In the genomic region with DNA sequence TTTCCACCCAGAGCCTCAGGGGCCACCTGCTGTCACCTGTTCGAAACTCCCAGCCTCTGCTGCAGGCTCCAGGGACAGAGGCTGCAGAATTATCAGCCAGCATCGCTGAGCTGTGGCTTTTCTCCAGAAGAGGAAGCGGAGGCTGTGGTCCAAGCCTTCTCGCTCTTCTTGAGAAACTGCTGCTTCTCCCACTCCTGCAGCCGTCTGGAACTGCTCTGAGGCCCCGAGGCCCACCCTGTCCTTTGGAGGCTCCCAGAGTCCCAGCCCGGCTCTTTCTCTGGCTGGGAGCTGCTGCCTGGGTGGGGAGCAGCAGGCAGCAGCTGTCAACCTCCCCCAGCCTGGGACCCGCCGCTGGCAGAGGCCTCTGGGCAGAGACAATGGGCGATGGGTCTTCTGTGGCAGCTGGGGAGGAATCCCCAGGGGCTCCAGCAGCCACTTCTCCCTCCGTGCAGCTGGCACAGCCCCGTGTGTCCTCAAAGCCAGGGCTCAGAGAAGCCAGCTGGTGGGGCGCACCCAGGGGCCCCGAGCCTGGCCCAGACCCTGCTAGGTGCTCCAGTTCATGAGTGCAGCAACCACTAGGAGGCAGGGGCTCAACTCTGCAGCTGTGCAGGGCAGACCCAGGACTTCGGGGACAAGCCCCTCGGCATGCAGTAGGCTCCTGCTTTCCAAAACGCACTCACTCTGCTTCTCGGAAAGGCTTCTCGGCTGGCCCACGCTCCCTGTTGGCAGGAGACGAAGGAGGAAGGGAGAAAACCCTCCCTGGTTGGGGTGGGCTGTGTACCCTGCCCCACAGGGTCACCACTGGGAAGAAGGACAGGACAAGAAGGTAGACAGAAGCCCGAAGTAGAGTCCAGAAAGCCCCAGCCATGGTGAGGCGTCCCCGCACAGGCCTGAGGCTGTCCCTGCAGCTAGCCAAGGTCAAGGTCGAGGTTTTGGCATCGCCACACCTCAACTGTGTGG, we compare ENCODE assay signal across 8 cellular contexts. TPM values are rescaled to one million over a fixed set of nuclear protein-coding genes. Genes with fewer than 3 reads are reported as not detected.
DNase-seq lines count a peak whose midpoint lies in the region; ATAC-seq and TF ChIP-seq lines count a peak whose summit lies in the region.

No MANE protein-coding gene starts in this region.

- H3K4me3 ChIP-seq in Loucy (ENCODE audit: low read length, poor library complexity, severe bottlenecking): no peak overlapping the region
- no peak overlapping the region for H3K4me3 ChIP-seq in hepatocyte
- no peak overlapping the region for H3K4me3 ChIP-seq in ovary
- H3K4me3 ChIP-seq in HAP-1: no peak overlapping the region

- peak; percentile 70 for ATAC-seq in GM18909 (IDR thresholded peaks at IDR 0.05; ENCODE audit: poor library complexity, unreplicated experiment)
- ATAC-seq in HG03565 (IDR thresholded peaks at IDR 0.05; ENCODE audit: unreplicated experiment): no peak

- H3K9ac ChIP-seq in Loucy (ENCODE audit: low read depth, low read length, poor library complexity, severe bottlenecking): no peak overlapping the region

- H3K79me2 ChIP-seq in Loucy (ENCODE audit: insufficient read depth, low read length): no peaks in the 10 kb centered on the region
- H3K79me2 ChIP-seq in hepatocyte: no peaks in the 10 kb centered on the region

- no peaks in the 10 kb centered on the region for H4K20me1 ChIP-seq in Loucy (ENCODE audit: insufficient read depth, low read length, poor library complexity, severe bottlenecking)
- no peaks in the 10 kb centered on the region for H4K20me1 ChIP-seq in hepatocyte (ENCODE audit: insufficient read depth, poor library complexity, severe bottlenecking)

- intact Hi-C loops in ovary (cut with DNase I): no loop called here

- H3K27me3 ChIP-seq in Loucy (ENCODE audit: insufficient read depth, low read length, poor library complexity, severe bottlenecking) (no peaks in the 10 kb centered on the region), hepatocyte (no peaks in the 10 kb centered on the region), ovary (no peaks in the 10 kb centered on the region), HAP-1 (ENCODE audit: low read depth) (no peaks in the 10 kb centered on the region)

- DNase-seq in UCSD-AML1 (lab: John Stamatoyannopoulos, UW; ENCODE audit: unreplicated experiment): peak; percentile 70
- no peak for DNase-seq in hepatocyte (ENCODE audit: low spot score)
- DNase-seq in ovary: no peak
- DNase-seq in HAP-1 (ENCODE audit: low spot score in 2 of 2): no peak
- DNase-seq in NCI-H510A (lab: John Stamatoyannopoulos, UW): no peak

- H3K9me3 ChIP-seq in Loucy (ENCODE audit: insufficient read depth, low read depth, low read length) (no peaks in the 10 kb centered on the region), hepatocyte (ENCODE audit: low read depth) (no peaks in the 10 kb centered on the region), ovary (no peaks in the 10 kb centered on the region), HAP-1 (no peaks in the 10 kb centered on the region)

- H3F3A ChIP-seq in Loucy (ENCODE audit: low read depth): no peaks in the 10 kb centered on the region

- H3K9me2 ChIP-seq in Loucy (replicated peaks; ENCODE audit: low read depth, low read length) (no peaks in the 10 kb centered on the region), hepatocyte (replicated peaks; ENCODE audit: insufficient read depth) (no peaks in the 10 kb centered on the region)

- peak; percentile 44 for TF ChIP-seq CTCF in Loucy (conservative IDR thresholded peaks at IDR 0.05; ENCODE audit: low read length)
- peak; percentile 6 for TF ChIP-seq CTCF in hepatocyte (IDR thresholded peaks at IDR 0.05; ENCODE audit: poor library complexity)
- TF ChIP-seq CTCF in ovary (IDR thresholded peaks at IDR 0.05): no peak

- H2AFZ ChIP-seq in Loucy (ENCODE audit: low read length) (no peak overlapping the region), hepatocyte (no peak overlapping the region)

- H3K4me1 ChIP-seq in Loucy (ENCODE audit: insufficient read depth, low read length, poor library complexity, severe bottlenecking) (no peaks in the 10 kb centered on the region), hepatocyte (ENCODE audit: insufficient read depth) (peaks cover 8% of the 10 kb centered on the region), ovary (ENCODE audit: insufficient read depth) (peaks cover 8% of the 10 kb centered on the region), HAP-1 (peaks cover 15% of the 10 kb centered on the region)

- no peak for TF ChIP-seq EP300 in ovary (IDR thresholded peaks at IDR 0.05)

- no peak overlapping the region for H3K27ac ChIP-seq in hepatocyte
- H3K27ac ChIP-seq in ovary: no peak overlapping the region

- no peak overlapping the region for H3K4me2 ChIP-seq in Loucy (ENCODE audit: low read depth, low read length, poor library complexity, severe bottlenecking)
- H3K4me2 ChIP-seq in hepatocyte: no peak overlapping the region

- in situ Hi-C loops in HAP-1 (cut with MboI; ENCODE audit: low sequenced_read_pairs): no loop called here

- 82% methylated on average over 26 of the region's 26 CpGs for WGBS in hepatocyte (ENCODE audit: low lambda C conversion rate, missing lambda C conversion rate)
- WGBS in ovary, 3 donors: 60 to 70% (median 70%) methylated on average over 26 of the region's 26 CpGs

- no peak for TF ChIP-seq POLR2A in ovary (IDR thresholded peaks at IDR 0.05)

- H3K36me3 ChIP-seq in Loucy (ENCODE audit: insufficient read depth, low read length) (peaks cover 20% of the 10 kb centered on the region; the same call in 1 of the 2 replicates), hepatocyte (replicated peaks; ENCODE audit: insufficient read depth, low read depth) (no peaks in the 10 kb centered on the region), ovary (no peaks in the 10 kb centered on the region), HAP-1 (replicated peaks) (peaks cover 5% of the 10 kb centered on the region)

RNA-seq across cellular contexts. Expression of a gene that starts 49.9 kb away (rescaled TPM):
- total RNA-seq in hepatocyte (62.6 and 67.9 TPM in 2 replicates), ovary (10 to 100 TPM; 17.9 to 38.6 (median 35.1) TPM)
- polyA plus RNA-seq in hepatocyte (84.6 and 98.9 TPM in 2 replicates), ovary (10 to 100 TPM in 1 of 2 donors, 1 to 10 TPM in 1; 6.2 to 33.7 TPM)

Comparison
In these comparisons a context has a peak if more than half of its experiments do, and no peak if none do; other contexts are left out.
1. CTCF ChIP-seq: peak in Loucy (single experiment) and hepatocyte (single experiment); none in ovary (0 of 3).